Comparison of ENCODE assay signal across 17 cellular contexts in the genomic region with DNA sequence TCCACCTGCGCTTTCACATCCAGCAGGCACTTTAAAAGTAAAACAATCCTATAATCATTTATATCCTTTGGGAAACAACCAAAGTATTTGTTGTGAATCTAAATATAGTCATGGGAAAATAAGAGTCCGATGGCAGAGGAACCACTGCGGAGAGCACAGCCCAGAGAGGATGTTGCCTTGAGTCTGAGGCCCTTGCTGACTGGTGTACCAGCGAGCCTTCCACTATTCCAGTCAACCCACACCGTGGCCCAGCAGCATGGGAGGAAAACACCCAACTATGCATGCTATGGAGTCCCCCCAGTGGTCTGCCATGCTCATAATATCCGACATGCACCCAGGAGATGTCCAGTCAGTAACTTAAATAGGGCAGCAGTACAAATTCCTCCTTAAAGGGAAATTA. TPM values are rescaled to one million over a fixed set of nuclear protein-coding genes. Genes with fewer than 3 reads are reported as not detected.
DNase-seq lines count a peak whose midpoint lies in the region; ATAC-seq, FAIRE-seq and TF ChIP-seq lines count a peak whose summit lies in the region.
"Had no signal": no experiment of that assay in that cellular context is flagged by ENCODE, and none has a peak within 500 bp of the region (broad histone marks: within the 10 kb centered on the region; RNA-seq: fewer than 3 reads in every experiment).

No MANE protein-coding gene starts in this region.

- no peak overlapping the region for H2AFZ ChIP-seq in endothelial cell of umbilical vein (ENCODE audit: low read depth, low read length)
- H2AFZ ChIP-seq in neuronal stem cell (ENCODE audit: low read length): no peak overlapping the region
- H2AFZ ChIP-seq: GM23338 had no signal

- no peaks in the 10 kb centered on the region for H3K9me3 Mint-ChIP-seq in activated CD4-positive, alpha-beta T cell treated with anti-CD3 and anti-CD28 coated beads, Interleukin-2, amount 10 ng/mL, durations not matched to agents 24 days and 14 days
- H3K9me3 Mint-ChIP-seq: endodermal cell, GM23338, naive B cell had no signal

- no peak for TF ChIP-seq POLR2A in endothelial cell of umbilical vein (IDR thresholded peaks at IDR 0.05; ENCODE audit: low read depth, low read length)
- no peak for TF ChIP-seq POLR2A in spleen (IDR thresholded peaks at IDR 0.05)

- H2AK5ac ChIP-seq in neuronal stem cell (ENCODE audit: low read depth, low read length): no peak overlapping the region

- H3K27ac Mint-ChIP-seq in activated CD4-positive, alpha-beta T cell treated with anti-CD3 and anti-CD28 coated beads, Interleukin-2, amount 10 ng/mL, durations not matched to agents 24 days and 14 days: peak overlapping the region; percentile 87
- H3K27ac Mint-ChIP-seq: endodermal cell, GM23338 had no signal

- DNase-seq in activated CD4-positive, alpha-beta T cell treated with anti-CD3 and anti-CD28 coated beads, Interleukin-2, amount 10 ng/mL, durations not matched to agents 24 days and 14 days: no peak
- no peak for DNase-seq in activated CD4-positive, alpha-beta T cell treated with anti-CD3 and anti-CD28 coated beads, Interleukin-2, amount 50 U/mL, for 1 hour
- DNase-seq in RWPE1 (ENCODE audit: low spot score) (no peak), endothelial cell of umbilical vein (ENCODE audit: low read depth, low spot score) (no peak), spleen (no peak), neuronal stem cell (ENCODE audit: low spot score) (no peak), NCI-H128 (lab: John Stamatoyannopoulos, UW; ENCODE audit: unreplicated experiment) (no peak)
- DNase-seq: activated gamma-delta T cell, brain microvascular endothelial cell, endodermal cell, Karpas-422, naive B cell, NCI-H146, NCI-H226 had no signal

- no peaks in the 10 kb centered on the region for H3K9me3 ChIP-seq in endothelial cell of umbilical vein (replicated peaks; ENCODE audit: control insufficient read depth, insufficient read depth, low read length)
- no peaks in the 10 kb centered on the region for H3K9me3 ChIP-seq in spleen
- no peaks in the 10 kb centered on the region for H3K9me3 ChIP-seq in neuronal stem cell (replicated peaks in 1 of 2; ENCODE audit: control insufficient read depth in 2 of 2, insufficient read depth in 1 of 2, low read depth in 1 of 2, low read length in 2 of 2)

- H3K27me3 Mint-ChIP-seq in activated CD4-positive, alpha-beta T cell treated with anti-CD3 and anti-CD28 coated beads, Interleukin-2, amount 10 ng/mL, durations not matched to agents 24 days and 14 days: no peaks in the 10 kb centered on the region
- H3K27me3 Mint-ChIP-seq: naive B cell had no signal

- dilution Hi-C loops in endothelial cell of umbilical vein (cut with MboI; ENCODE audit: extremely low pct_ligation_motif_present, low sequenced_read_pairs): no loop called here

- no peak overlapping the region for H2BK5ac ChIP-seq in neuronal stem cell (ENCODE audit: low read length)

- FAIRE-seq in endothelial cell of umbilical vein (lab: Jason Lieb, UNC): no peak
- FAIRE-seq: A204.1 had no signal

- H3K4me1 ChIP-seq in endothelial cell of umbilical vein (ENCODE audit: control insufficient read depth, extremely low read depth, insufficient read depth, low read length) (peaks cover 2% of the 10 kb centered on the region), spleen (peaks cover 0 to 39% (median 22%) of the 10 kb centered on the region in 6 donors), neuronal stem cell (ENCODE audit: control insufficient read depth in 2 of 2, insufficient read depth in 1 of 2, low read depth in 1 of 2, low read length in 2 of 2) (no peaks in the 10 kb centered on the region)

- intact Hi-C loops in activated CD4-positive, alpha-beta T cell treated with anti-CD3 and anti-CD28 coated beads, Interleukin-2, amount 10 ng/mL, durations not matched to agents 24 days and 14 days (cut with micrococcal nuclease): no loop called here
- intact Hi-C loops in endothelial cell of umbilical vein (cut with micrococcal nuclease): no loop called here
- intact Hi-C loops in spleen (cut with DNase I; ENCODE audit: low total_unique reads): no loop called here

- peaks cover 48% of the 10 kb centered on the region for H3K36me3 Mint-ChIP-seq in activated CD4-positive, alpha-beta T cell treated with anti-CD3 and anti-CD28 coated beads, Interleukin-2, amount 10 ng/mL, durations not matched to agents 24 days and 14 days (ENCODE audit: low read depth)

- H3K9ac ChIP-seq in endothelial cell of umbilical vein (replicated peaks; ENCODE audit: extremely low read depth, insufficient read depth, low read length) (no peak overlapping the region), neuronal stem cell (ENCODE audit: low read depth, low read length, poor library complexity) (no peak overlapping the region)

- H4K20me1 ChIP-seq in endothelial cell of umbilical vein (replicated peaks; ENCODE audit: control insufficient read depth, extremely low read depth, insufficient read depth, low read length): no peaks in the 10 kb centered on the region

- H3K23ac ChIP-seq in neuronal stem cell (ENCODE audit: low read depth, low read length, poor library complexity): no peak overlapping the region

- H2BK12ac ChIP-seq in neuronal stem cell (ENCODE audit: low read length): no peak overlapping the region

- H3K9me1 ChIP-seq in endothelial cell of umbilical vein (replicated peaks; ENCODE audit: control insufficient read depth, extremely low read depth, insufficient read depth, low read length): no peaks in the 10 kb centered on the region

- peak overlapping the region; percentile 67 for H3K4me3 Mint-ChIP-seq in activated CD4-positive, alpha-beta T cell treated with anti-CD3 and anti-CD28 coated beads, Interleukin-2, amount 10 ng/mL, durations not matched to agents 24 days and 14 days
- H3K4me3 Mint-ChIP-seq: endodermal cell, GM23338, naive B cell had no signal

- no peak for ATAC-seq in HG03196 (IDR thresholded peaks at IDR 0.05; ENCODE audit: unreplicated experiment)
- ATAC-seq: GM23338 had no signal

- no peak overlapping the region for H4K91ac ChIP-seq in neuronal stem cell (ENCODE audit: low read depth, low read length, poor library complexity)

- H3K14ac ChIP-seq in neuronal stem cell (ENCODE audit: low read length): no peak overlapping the region

- no peak overlapping the region for H4K8ac ChIP-seq in neuronal stem cell (ENCODE audit: low read depth, low read length)

- H3K27ac ChIP-seq in RWPE1 (peak overlapping the region; percentile 89), endothelial cell of umbilical vein (ENCODE audit: insufficient read depth, low read depth, low read length) (peak overlapping the region; percentile 15), spleen (peak overlapping the region in 6 of 8 donors; percentile 24 to 84 (median 62)), neuronal stem cell (replicated peaks; ENCODE audit: low read length) (no peak overlapping the region)

- H3K79me1 ChIP-seq in neuronal stem cell (ENCODE audit: low read depth, low read length): no peaks in the 10 kb centered on the region

- H3K4me3 ChIP-seq in endothelial cell of umbilical vein (replicated peaks in 1 of 3; ENCODE audit: insufficient read depth in 1 of 3, low read depth in 1 of 3, low read length in 3 of 3) (no peak overlapping the region), spleen (no peak overlapping the region), neuronal stem cell (ENCODE audit: low read length in 2 of 2) (no peak overlapping the region)
- H3K4me3 ChIP-seq: GM23338 had no signal

- H3K27me3 ChIP-seq in endothelial cell of umbilical vein (ENCODE audit: control insufficient read depth in 2 of 2, insufficient read depth in 2 of 2, low read length in 2 of 2): no peaks in the 10 kb centered on the region
- H3K27me3 ChIP-seq in spleen (replicated peaks in 1 of 7): no peaks in the 10 kb centered on the region
- no peaks in the 10 kb centered on the region for H3K27me3 ChIP-seq in neuronal stem cell (ENCODE audit: control insufficient read depth in 3 of 3, insufficient read depth in 3 of 3, low read depth in 1 of 3, low read length in 3 of 3)
- H3K27me3 ChIP-seq: brain microvascular endothelial cell had no signal

- WGBS in spleen, 5 donors: 84 to 91% (median 85%) methylated on average over 6 of the region's 6 CpGs
- no CpG with 5 or more reads among the region's 6 CpGs for WGBS in neuronal stem cell (ENCODE audit: extremely low coverage in 2 of 2, insufficient read length in 2 of 2, insufficient replicate concordance in 1 of 2), 2 donors

- POLR2A ChIA-PET in RWPE1 (lab: Yijun Ruan, JAX; ENCODE audit: low non-redundant PET): no interaction called here
- POLR2A ChIA-PET in endothelial cell of umbilical vein (lab: Charles Lee): no interaction called here

- CTCF ChIA-PET in RWPE1 (lab: Yijun Ruan, JAX): interaction anchor here (0.8 kb wide), 1 partner anchor 88 kb away, joined by 3 read pairs; no protein-coding TSS in a partner anchor
- CTCF ChIA-PET in endothelial cell of umbilical vein (lab: Charles Lee): interaction anchor here (0.8 kb wide), 1 partner anchor 16 kb away, joined by 3 read pairs; no protein-coding TSS in a partner anchor

- no peak overlapping the region for H3K4ac ChIP-seq in neuronal stem cell (ENCODE audit: low read length)

- peaks cover 5% of the 10 kb centered on the region for H3K79me2 ChIP-seq in endothelial cell of umbilical vein (ENCODE audit: control insufficient read depth, insufficient read depth, low read length)

- peaks cover 9 to 27% of the 10 kb centered on the region in 2 experiments for H3K36me3 ChIP-seq in endothelial cell of umbilical vein (ENCODE audit: control insufficient read depth in 2 of 2, extremely low read depth in 1 of 2, insufficient read depth in 2 of 2, low read length in 2 of 2)
- H3K36me3 ChIP-seq in spleen: peaks cover 9 to 97% (median 50%) of the 10 kb centered on the region in 6 donors
- peaks cover 29 to 95% of the 10 kb centered on the region in 2 donors for H3K36me3 ChIP-seq in neuronal stem cell (replicated peaks in 1 of 2; ENCODE audit: control insufficient read depth in 2 of 2, insufficient read depth in 2 of 2, low read length in 2 of 2)

- BruUV-seq in endothelial cell of umbilical vein (replicated peaks; lab: Mats Ljungman, UMichigan): no TSS peak

- peaks cover 26% of the 10 kb centered on the region for H3K4me1 Mint-ChIP-seq in activated CD4-positive, alpha-beta T cell treated with anti-CD3 and anti-CD28 coated beads, Interleukin-2, amount 10 ng/mL, durations not matched to agents 24 days and 14 days
- H3K4me1 Mint-ChIP-seq: endodermal cell, GM23338, naive B cell had no signal

- H2BK15ac ChIP-seq in neuronal stem cell (ENCODE audit: low read length): no peak overlapping the region

- TF ChIP-seq CTCF in RWPE1 (conservative IDR thresholded peaks at IDR 0.05; ENCODE audit: low read depth) (no peak), endothelial cell of umbilical vein (IDR thresholded peaks at IDR 0.05; ENCODE audit: extremely low read depth in 1 of 2, insufficient read depth in 1 of 2, low read depth in 1 of 2, low read length in 2 of 2) (no peak), spleen (IDR thresholded peaks at IDR 0.05 in 8 of 11, conservative IDR thresholded peaks at IDR 0.05 in 3 of 11) (no peak)

- H3K18ac ChIP-seq in neuronal stem cell (ENCODE audit: low read length): no peak overlapping the region

- no peak overlapping the region for H2BK120ac ChIP-seq in neuronal stem cell (ENCODE audit: low read depth, low read length)

- H3K4me2 ChIP-seq in endothelial cell of umbilical vein (ENCODE audit: insufficient read depth, low read length) (no peak overlapping the region), neuronal stem cell (ENCODE audit: insufficient read depth, low read length, poor library complexity, severe bottlenecking) (no peak overlapping the region)
- H3K4me2 ChIP-seq: GM23338 had no signal

RNA-seq across cellular contexts. Expression of a gene that starts 21.6 kb away (rescaled TPM):
- total RNA-seq in activated CD4-positive, alpha-beta T cell treated with anti-CD3 and anti-CD28 coated beads, Interleukin-2, amount 10 ng/mL, durations not matched to agents 24 days and 14 days: 45.5 and 46.5 TPM in 2 replicates
- 36.9 and 37.4 TPM in 2 replicates for total RNA-seq in endothelial cell of umbilical vein
- 27.5 and 27.7 TPM in 2 replicates for polyA plus RNA-seq in endothelial cell of umbilical vein
- 15.5 and 16.3 TPM in 2 replicates for polyA plus RNA-seq in endothelial cell of umbilical vein (2011; cell fraction: cytosol; rRNA removed)
- 63.9 and 82.7 TPM in 2 replicates for polyA plus RNA-seq in endothelial cell of umbilical vein (2011; cell fraction: nucleus; rRNA removed)
- polyA plus RNA-seq in endothelial cell of umbilical vein (2012): 20.2 and 31.1 TPM in 2 replicates
- 95.1 and 96.4 TPM in 2 replicates for polyA minus RNA-seq in endothelial cell of umbilical vein
- 13.8 TPM for polyA minus RNA-seq in endothelial cell of umbilical vein (2011; cell fraction: cytosol; rRNA and poly(A)+ RNA removed)
- 47.1 and 67.5 TPM in 2 replicates for polyA minus RNA-seq in endothelial cell of umbilical vein (2011; cell fraction: nucleus; rRNA and poly(A)+ RNA removed)
- total RNA-seq in spleen: 10 to 100 TPM; 45.2 to 59.6 (median 51.1) TPM
- polyA plus RNA-seq in spleen: 10 to 100 TPM; 10.3 to 16.9 (median 15.3) TPM
- 23.8 TPM for polyA plus RNA-seq in neuronal stem cell (2013, experiment 1 of 2)
- 23.9 TPM for polyA plus RNA-seq in neuronal stem cell (2013, experiment 2 of 2)

RNA-seq across cellular contexts. Expression of a gene that starts 26.0 kb away (rescaled TPM):
- total RNA-seq in activated CD4-positive, alpha-beta T cell treated with anti-CD3 and anti-CD28 coated beads, Interleukin-2, amount 10 ng/mL, durations not matched to agents 24 days and 14 days: not detected in 2 replicates
- total RNA-seq in endothelial cell of umbilical vein: not detected in 2 replicates
- polyA plus RNA-seq in endothelial cell of umbilical vein: not detected in 2 replicates
- polyA plus RNA-seq in endothelial cell of umbilical vein (2011; cell fraction: cytosol; rRNA removed): not detected in 2 replicates
- polyA plus RNA-seq in endothelial cell of umbilical vein (2011; cell fraction: nucleus; rRNA removed): 0.03 TPM in 1 of 2 replicates, not detected in the other
- not detected in 2 replicates for polyA plus RNA-seq in endothelial cell of umbilical vein (2012)
- not detected in 2 replicates for polyA minus RNA-seq in endothelial cell of umbilical vein
- polyA minus RNA-seq in endothelial cell of umbilical vein (2011; cell fraction: cytosol; rRNA and poly(A)+ RNA removed): not detected
- polyA minus RNA-seq in endothelial cell of umbilical vein (2011; cell fraction: nucleus; rRNA and poly(A)+ RNA removed): not detected in 2 replicates
- under 1 TPM in 5 of 7 donors, not detected in 2; 0.09 to 0.23 (median 0.13) TPM for total RNA-seq in spleen
- polyA plus RNA-seq in spleen: under 1 TPM in 2 of 3 donors, not detected in 1; 0.02 to 0.06 TPM
- 0.47 TPM for polyA plus RNA-seq in neuronal stem cell (2013, experiment 1 of 2)
- 0.47 TPM for polyA plus RNA-seq in neuronal stem cell (2013, experiment 2 of 2)
